1 cellular context compared by ENCODE assay signal in the genomic region with DNA sequence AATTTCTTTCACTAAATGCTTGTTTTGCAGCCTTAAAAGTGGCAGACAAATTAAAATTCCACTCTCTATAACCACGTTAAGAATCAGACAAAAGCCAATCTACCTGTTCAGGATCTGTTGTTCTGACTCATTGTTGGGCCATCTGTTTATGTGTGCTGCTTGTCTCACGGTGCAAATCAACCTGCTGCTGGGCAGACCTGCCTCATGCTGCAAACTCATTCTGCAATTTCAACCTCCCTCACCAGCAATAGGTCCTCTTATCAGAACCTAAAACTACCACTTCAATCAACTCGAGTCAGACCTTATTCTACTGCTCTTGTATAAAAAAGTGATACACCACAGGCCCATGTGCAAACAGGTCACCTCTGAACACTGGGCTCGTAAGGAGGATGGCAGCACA.
TF ChIP-seq lines count a peak whose summit lies in the region.

No MANE protein-coding gene starts in this region.

TF ChIP-seq in K562, 482 proteins besides CTCF, POLR2A, EP300 and RAD21 (continued from another document and continues in another):
- TF ChIP-seq, protein P1, sequence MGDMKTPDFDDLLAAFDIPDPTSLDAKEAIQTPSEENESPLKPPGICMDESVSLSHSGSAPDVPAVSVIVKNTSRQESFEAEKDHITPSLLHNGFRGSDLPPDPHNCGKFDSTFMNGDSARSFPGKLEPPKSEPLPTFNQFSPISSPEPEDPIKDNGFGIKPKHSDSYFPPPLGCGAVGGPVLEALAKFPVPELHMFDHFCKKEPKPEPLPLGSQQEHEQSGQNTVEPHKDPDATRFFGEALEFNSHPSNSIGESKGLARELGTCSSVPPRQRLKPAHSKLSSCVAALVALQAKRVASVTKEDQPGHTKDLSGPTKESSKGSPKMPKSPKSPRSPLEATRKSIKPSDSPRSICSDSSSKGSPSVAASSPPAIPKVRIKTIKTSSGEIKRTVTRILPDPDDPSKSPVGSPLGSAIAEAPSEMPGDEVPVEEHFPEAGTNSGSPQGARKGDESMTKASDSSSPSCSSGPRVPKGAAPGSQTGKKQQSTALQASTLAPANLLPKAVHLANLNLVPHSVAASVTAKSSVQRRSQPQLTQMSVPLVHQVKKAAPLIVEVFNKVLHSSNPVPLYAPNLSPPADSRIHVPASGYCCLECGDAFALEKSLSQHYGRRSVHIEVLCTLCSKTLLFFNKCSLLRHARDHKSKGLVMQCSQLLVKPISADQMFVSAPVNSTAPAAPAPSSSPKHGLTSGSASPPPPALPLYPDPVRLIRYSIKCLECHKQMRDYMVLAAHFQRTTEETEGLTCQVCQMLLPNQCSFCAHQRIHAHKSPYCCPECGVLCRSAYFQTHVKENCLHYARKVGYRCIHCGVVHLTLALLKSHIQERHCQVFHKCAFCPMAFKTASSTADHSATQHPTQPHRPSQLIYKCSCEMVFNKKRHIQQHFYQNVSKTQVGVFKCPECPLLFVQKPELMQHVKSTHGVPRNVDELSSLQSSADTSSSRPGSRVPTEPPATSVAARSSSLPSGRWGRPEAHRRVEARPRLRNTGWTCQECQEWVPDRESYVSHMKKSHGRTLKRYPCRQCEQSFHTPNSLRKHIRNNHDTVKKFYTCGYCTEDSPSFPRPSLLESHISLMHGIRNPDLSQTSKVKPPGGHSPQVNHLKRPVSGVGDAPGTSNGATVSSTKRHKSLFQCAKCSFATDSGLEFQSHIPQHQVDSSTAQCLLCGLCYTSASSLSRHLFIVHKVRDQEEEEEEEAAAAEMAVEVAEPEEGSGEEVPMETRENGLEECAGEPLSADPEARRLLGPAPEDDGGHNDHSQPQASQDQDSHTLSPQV (IDR thresholded peaks at IDR 0.05): 0 out of 2 replicates have a peak, but pooled peaks have one; percentile 26
- TF ChIP-seq, protein P2, sequence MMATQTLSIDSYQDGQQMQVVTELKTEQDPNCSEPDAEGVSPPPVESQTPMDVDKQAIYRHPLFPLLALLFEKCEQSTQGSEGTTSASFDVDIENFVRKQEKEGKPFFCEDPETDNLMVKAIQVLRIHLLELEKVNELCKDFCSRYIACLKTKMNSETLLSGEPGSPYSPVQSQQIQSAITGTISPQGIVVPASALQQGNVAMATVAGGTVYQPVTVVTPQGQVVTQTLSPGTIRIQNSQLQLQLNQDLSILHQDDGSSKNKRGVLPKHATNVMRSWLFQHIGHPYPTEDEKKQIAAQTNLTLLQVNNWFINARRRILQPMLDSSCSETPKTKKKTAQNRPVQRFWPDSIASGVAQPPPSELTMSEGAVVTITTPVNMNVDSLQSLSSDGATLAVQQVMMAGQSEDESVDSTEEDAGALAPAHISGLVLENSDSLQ (IDR thresholded peaks at IDR 0.05): peak; percentile 47; the same call in 1 of the 2 replicates
- TF ChIP-seq CHD4 (IDR thresholded peaks at IDR 0.05; ENCODE audit: insufficient read depth, insufficient replicate concordance, low read depth, low read length, poor library complexity, severe bottlenecking) (no peak), SUPT5H (IDR thresholded peaks at IDR 0.05) (no peak), JUND (IDR thresholded peaks at IDR 0.05; ENCODE audit: borderline replicate concordance, low read depth, low read length) (no peak; the same call in 1 of the 2 replicates), JUND (tag; IDR thresholded peaks at IDR 0.05; ENCODE audit: borderline replicate concordance, low read depth, low read length) (peak; percentile 57; the same call in 1 of the 3 replicates), ZNF316 (IDR thresholded peaks at IDR 0.05) (peak; percentile 17; the same call in 1 of the 2 replicates), RHOXF2B (CRISPR knock-in tag; conservative IDR thresholded peaks at IDR 0.05) (no peak), DPF2 (IDR thresholded peaks at IDR 0.05) (peak; percentile 68), FOXJ2 (tag; IDR thresholded peaks at IDR 0.05) (no peak), ZFP30 (CRISPR knock-in tag; IDR thresholded peaks at IDR 0.05; ENCODE audit: borderline replicate concordance) (no peak), MTA1 (IDR thresholded peaks at IDR 0.05; ENCODE audit: borderline replicate concordance) (0 out of 2 replicates have a peak, but pooled peaks have one; percentile 32), SMARCA4 (IDR thresholded peaks at IDR 0.05) (peak; percentile 30; the same call in 1 of the 2 replicates), RBM22 (IDR thresholded peaks at IDR 0.05; ENCODE audit: low read depth, low read length, poor library complexity, severe bottlenecking) (no peak), SMARCE1 (IDR thresholded peaks at IDR 0.05) (peak; percentile 37; the same call in 1 of the 2 replicates), RAD51 (IDR thresholded peaks at IDR 0.05; ENCODE audit: borderline replicate concordance, low read depth) (no peak), RCOR1 (IDR thresholded peaks at IDR 0.05; ENCODE audit: borderline replicate concordance in 1 of 2, low read depth in 2 of 2, low read length in 2 of 2) (peak in 1 of 2 experiments; percentile 32; a peak in 1 of 4 replicates), NFIC (IDR thresholded peaks at IDR 0.05) (no peak), SMARCB1 (IDR thresholded peaks at IDR 0.05; ENCODE audit: insufficient read length, low read depth) (no peak), SOX6 (IDR thresholded peaks at IDR 0.05) (peak; percentile 65; the same call in 1 of the 2 replicates), BMI1 (IDR thresholded peaks at IDR 0.05; ENCODE audit: low read length) (no peak), KLF6 (CRISPR knock-in tag; IDR thresholded peaks at IDR 0.05; ENCODE audit: borderline replicate concordance) (no peak), KDM5B (IDR thresholded peaks at IDR 0.05; ENCODE audit: insufficient replicate concordance, low read depth, low read length) (no peak), POLR2G (IDR thresholded peaks at IDR 0.05; ENCODE audit: low read depth, low read length) (no peak), POLR3G (IDR thresholded peaks at IDR 0.05; ENCODE audit: extremely low read depth, insufficient read length, insufficient replicate concordance) (no peak), KDM1A (IDR thresholded peaks at IDR 0.05) (no peak)
- TF ChIP-seq, protein P3, sequence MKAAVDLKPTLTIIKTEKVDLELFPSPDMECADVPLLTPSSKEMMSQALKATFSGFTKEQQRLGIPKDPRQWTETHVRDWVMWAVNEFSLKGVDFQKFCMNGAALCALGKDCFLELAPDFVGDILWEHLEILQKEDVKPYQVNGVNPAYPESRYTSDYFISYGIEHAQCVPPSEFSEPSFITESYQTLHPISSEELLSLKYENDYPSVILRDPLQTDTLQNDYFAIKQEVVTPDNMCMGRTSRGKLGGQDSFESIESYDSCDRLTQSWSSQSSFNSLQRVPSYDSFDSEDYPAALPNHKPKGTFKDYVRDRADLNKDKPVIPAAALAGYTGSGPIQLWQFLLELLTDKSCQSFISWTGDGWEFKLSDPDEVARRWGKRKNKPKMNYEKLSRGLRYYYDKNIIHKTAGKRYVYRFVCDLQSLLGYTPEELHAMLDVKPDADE (conservative IDR thresholded peaks at IDR 0.05; ENCODE audit: control insufficient read depth, low read depth, low read length): no peak
- TF ChIP-seq, protein P4, sequence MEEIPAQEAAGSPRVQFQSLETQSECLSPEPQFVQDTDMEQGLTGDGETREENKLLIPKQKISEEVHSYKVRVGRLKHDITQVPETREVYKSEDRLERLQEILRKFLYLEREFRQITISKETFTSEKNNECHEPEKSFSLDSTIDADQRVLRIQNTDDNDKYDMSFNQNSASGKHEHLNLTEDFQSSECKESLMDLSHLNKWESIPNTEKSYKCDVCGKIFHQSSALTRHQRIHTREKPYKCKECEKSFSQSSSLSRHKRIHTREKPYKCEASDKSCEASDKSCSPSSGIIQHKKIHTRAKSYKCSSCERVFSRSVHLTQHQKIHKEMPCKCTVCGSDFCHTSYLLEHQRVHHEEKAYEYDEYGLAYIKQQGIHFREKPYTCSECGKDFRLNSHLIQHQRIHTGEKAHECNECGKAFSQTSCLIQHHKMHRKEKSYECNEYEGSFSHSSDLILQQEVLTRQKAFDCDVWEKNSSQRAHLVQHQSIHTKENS (CRISPR knock-in tag; IDR thresholded peaks at IDR 0.05): no peak
- TF ChIP-seq, protein P5, sequence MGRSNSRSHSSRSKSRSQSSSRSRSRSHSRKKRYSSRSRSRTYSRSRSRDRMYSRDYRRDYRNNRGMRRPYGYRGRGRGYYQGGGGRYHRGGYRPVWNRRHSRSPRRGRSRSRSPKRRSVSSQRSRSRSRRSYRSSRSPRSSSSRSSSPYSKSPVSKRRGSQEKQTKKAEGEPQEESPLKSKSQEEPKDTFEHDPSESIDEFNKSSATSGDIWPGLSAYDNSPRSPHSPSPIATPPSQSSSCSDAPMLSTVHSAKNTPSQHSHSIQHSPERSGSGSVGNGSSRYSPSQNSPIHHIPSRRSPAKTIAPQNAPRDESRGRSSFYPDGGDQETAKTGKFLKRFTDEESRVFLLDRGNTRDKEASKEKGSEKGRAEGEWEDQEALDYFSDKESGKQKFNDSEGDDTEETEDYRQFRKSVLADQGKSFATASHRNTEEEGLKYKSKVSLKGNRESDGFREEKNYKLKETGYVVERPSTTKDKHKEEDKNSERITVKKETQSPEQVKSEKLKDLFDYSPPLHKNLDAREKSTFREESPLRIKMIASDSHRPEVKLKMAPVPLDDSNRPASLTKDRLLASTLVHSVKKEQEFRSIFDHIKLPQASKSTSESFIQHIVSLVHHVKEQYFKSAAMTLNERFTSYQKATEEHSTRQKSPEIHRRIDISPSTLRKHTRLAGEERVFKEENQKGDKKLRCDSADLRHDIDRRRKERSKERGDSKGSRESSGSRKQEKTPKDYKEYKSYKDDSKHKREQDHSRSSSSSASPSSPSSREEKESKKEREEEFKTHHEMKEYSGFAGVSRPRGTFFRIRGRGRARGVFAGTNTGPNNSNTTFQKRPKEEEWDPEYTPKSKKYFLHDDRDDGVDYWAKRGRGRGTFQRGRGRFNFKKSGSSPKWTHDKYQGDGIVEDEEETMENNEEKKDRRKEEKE (IDR thresholded peaks at IDR 0.05; ENCODE audit: borderline replicate concordance in 1 of 2, control insufficient read depth in 1 of 2, low read depth in 2 of 2, low read length in 1 of 2): no peak
- TF ChIP-seq, protein P6, sequence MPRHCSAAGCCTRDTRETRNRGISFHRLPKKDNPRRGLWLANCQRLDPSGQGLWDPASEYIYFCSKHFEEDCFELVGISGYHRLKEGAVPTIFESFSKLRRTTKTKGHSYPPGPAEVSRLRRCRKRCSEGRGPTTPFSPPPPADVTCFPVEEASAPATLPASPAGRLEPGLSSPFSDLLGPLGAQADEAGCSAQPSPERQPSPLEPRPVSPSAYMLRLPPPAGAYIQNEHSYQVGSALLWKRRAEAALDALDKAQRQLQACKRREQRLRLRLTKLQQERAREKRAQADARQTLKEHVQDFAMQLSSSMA (CRISPR knock-in tag; IDR thresholded peaks at IDR 0.05): no peak
- TF ChIP-seq, protein P7, sequence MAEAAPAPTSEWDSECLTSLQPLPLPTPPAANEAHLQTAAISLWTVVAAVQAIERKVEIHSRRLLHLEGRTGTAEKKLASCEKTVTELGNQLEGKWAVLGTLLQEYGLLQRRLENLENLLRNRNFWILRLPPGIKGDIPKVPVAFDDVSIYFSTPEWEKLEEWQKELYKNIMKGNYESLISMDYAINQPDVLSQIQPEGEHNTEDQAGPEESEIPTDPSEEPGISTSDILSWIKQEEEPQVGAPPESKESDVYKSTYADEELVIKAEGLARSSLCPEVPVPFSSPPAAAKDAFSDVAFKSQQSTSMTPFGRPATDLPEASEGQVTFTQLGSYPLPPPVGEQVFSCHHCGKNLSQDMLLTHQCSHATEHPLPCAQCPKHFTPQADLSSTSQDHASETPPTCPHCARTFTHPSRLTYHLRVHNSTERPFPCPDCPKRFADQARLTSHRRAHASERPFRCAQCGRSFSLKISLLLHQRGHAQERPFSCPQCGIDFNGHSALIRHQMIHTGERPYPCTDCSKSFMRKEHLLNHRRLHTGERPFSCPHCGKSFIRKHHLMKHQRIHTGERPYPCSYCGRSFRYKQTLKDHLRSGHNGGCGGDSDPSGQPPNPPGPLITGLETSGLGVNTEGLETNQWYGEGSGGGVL (CRISPR knock-in tag; IDR thresholded peaks at IDR 0.05): no peak
- TF ChIP-seq, protein P8, sequence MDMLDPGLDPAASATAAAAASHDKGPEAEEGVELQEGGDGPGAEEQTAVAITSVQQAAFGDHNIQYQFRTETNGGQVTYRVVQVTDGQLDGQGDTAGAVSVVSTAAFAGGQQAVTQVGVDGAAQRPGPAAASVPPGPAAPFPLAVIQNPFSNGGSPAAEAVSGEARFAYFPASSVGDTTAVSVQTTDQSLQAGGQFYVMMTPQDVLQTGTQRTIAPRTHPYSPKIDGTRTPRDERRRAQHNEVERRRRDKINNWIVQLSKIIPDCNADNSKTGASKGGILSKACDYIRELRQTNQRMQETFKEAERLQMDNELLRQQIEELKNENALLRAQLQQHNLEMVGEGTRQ (CRISPR knock-in tag; IDR thresholded peaks at IDR 0.05): no peak
- TF ChIP-seq, protein P9, sequence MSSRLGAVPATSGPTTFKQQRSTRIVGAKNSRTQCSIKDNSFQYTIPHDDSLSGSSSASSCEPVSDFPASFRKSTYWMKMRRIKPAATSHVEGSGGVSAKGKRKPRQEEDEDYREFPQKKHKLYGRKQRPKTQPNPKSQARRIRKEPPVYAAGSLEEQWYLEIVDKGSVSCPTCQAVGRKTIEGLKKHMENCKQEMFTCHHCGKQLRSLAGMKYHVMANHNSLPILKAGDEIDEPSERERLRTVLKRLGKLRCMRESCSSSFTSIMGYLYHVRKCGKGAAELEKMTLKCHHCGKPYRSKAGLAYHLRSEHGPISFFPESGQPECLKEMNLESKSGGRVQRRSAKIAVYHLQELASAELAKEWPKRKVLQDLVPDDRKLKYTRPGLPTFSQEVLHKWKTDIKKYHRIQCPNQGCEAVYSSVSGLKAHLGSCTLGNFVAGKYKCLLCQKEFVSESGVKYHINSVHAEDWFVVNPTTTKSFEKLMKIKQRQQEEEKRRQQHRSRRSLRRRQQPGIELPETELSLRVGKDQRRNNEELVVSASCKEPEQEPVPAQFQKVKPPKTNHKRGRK (tag; IDR thresholded peaks at IDR 0.05): no peak
- TF ChIP-seq, protein P10, sequence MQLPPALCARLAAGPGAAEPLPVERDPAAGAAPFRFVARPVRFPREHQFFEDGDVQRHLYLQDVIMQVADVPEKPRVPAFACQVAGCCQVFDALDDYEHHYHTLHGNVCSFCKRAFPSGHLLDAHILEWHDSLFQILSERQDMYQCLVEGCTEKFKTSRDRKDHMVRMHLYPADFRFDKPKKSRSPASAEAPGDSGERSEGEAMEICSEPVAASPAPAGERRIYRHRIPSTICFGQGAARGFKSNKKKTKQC (CRISPR knock-in tag; IDR thresholded peaks at IDR 0.05): no peak
- TF ChIP-seq, protein P11, sequence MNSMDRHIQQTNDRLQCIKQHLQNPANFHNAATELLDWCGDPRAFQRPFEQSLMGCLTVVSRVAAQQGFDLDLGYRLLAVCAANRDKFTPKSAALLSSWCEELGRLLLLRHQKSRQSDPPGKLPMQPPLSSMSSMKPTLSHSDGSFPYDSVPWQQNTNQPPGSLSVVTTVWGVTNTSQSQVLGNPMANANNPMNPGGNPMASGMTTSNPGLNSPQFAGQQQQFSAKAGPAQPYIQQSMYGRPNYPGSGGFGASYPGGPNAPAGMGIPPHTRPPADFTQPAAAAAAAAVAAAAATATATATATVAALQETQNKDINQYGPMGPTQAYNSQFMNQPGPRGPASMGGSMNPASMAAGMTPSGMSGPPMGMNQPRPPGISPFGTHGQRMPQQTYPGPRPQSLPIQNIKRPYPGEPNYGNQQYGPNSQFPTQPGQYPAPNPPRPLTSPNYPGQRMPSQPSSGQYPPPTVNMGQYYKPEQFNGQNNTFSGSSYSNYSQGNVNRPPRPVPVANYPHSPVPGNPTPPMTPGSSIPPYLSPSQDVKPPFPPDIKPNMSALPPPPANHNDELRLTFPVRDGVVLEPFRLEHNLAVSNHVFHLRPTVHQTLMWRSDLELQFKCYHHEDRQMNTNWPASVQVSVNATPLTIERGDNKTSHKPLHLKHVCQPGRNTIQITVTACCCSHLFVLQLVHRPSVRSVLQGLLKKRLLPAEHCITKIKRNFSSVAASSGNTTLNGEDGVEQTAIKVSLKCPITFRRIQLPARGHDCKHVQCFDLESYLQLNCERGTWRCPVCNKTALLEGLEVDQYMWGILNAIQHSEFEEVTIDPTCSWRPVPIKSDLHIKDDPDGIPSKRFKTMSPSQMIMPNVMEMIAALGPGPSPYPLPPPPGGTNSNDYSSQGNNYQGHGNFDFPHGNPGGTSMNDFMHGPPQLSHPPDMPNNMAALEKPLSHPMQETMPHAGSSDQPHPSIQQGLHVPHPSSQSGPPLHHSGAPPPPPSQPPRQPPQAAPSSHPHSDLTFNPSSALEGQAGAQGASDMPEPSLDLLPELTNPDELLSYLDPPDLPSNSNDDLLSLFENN (IDR thresholded peaks at IDR 0.05; ENCODE audit: low read depth in 2 of 2, low read length in 2 of 2): no peak
